ENCODE assay signal across 15 cellular contexts in the genomic region with DNA sequence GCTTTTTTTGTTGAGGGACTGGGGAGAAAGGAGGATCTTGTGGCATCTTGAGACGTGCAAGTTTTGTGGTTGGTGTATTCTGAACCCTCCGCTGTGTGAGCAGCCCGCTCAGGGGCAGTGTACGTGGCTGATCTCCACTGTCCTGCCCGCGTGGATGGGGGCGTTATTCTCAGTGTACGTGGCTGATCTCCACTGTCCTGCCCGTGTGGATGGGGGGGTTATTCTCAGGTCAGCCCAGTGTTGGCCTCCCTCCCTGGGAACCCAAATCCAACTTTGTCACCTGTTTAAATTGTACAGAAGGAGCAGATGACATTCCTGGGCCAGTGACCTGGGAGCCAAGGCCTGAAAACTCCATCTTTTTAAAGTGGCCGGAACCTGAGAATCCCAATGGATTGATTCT.
"Had no signal": no experiment of that assay in that cellular context is flagged by ENCODE, and none has a peak within 500 bp of the region (broad histone marks: within the 10 kb centered on the region; RNA-seq: fewer than 3 reads in every experiment).

No MANE protein-coding gene starts in this region.

- H3K27me3 Mint-ChIP-seq: T-cell, type B pancreatic cell had no signal

- H3K27me3 ChIP-seq: cardiac muscle cell, foreskin keratinocyte, left lung, vagina had no signal

- H3K4me1 ChIP-seq: foreskin keratinocyte, left lung had no signal

- H3K27ac Mint-ChIP-seq: activated CD8-positive, alpha-beta T cell treated with anti-CD3 and anti-CD28 coated beads, Interleukin-2, amount 10 ng/mL, durations not matched to agents 7 days and 5 days; T-cell; T-helper 2 cell treated with Interferon-gamma antibody and Interleukin-4, amounts not matched to agents 5 μg/mL and 100 μg/mL, for 36 hours; type B pancreatic cell had no signal

- H3K9me3 Mint-ChIP-seq: activated naive CD4-positive, alpha-beta T cell treated with anti-CD3 and anti-CD28 coated beads, Interleukin-2, amount 50 U/mL, for 72 hours; T-cell; T-helper 2 cell treated with Interferon-gamma antibody and Interleukin-4, amounts not matched to agents 5 μg/mL and 100 μg/mL, for 36 hours; type B pancreatic cell had no signal

- ATAC-seq: activated CD8-positive, alpha-beta T cell treated with anti-CD3 and anti-CD28 coated beads, Interleukin-2, amount 10 ng/mL, durations not matched to agents 7 days and 5 days; activated naive CD4-positive, alpha-beta T cell treated with anti-CD3 and anti-CD28 coated beads, Interleukin-2, amount 50 U/mL, for 72 hours; foreskin keratinocyte; stimulated activated naive CD8-positive, alpha-beta T cell treated with anti-CD3 and anti-CD28 coated beads, Interleukin-15, Interleukin-2, amounts not matched to agents 100 U/mL and 50 U/mL, for 24 hours; T-cell had no signal

- H3K4me3 ChIP-seq: cardiac muscle cell, left lung, vagina had no signal

- DNase-seq: activated CD4-positive, alpha-beta T cell treated with anti-CD3 and anti-CD28 coated beads for 1 hour; activated CD4-positive, alpha-beta T cell treated with anti-CD3 and anti-CD28 coated beads, Interleukin-2, amount 50 U/mL, for 1 hour; activated CD8-positive, alpha-beta T cell treated with anti-CD3 and anti-CD28 coated beads, Interleukin-2, amount 10 ng/mL, durations not matched to agents 7 days and 5 days; foreskin keratinocyte; left lung; mammary epithelial cell; right cardiac atrium; stimulated activated CD4-positive, alpha-beta T cell treated with anti-CD3 and anti-CD28 coated beads, Interleukin-4, amount 100 ng/mL, for 24 hours; stimulated activated naive CD8-positive, alpha-beta T cell treated with anti-CD3 and anti-CD28 coated beads, Interleukin-15, Interleukin-2, amounts not matched to agents 100 U/mL and 50 U/mL, for 24 hours; T-cell had no signal

- H3K27ac ChIP-seq: cardiac muscle cell, foreskin keratinocyte had no signal

- H3K9me3 ChIP-seq: left lung, vagina had no signal

- H3K4me3 Mint-ChIP-seq: activated CD8-positive, alpha-beta T cell treated with anti-CD3 and anti-CD28 coated beads, Interleukin-2, amount 10 ng/mL, durations not matched to agents 7 days and 5 days; T-cell; T-helper 2 cell treated with Interferon-gamma antibody and Interleukin-4, amounts not matched to agents 5 μg/mL and 100 μg/mL, for 36 hours; type B pancreatic cell had no signal
